17 cellular contexts compared by ENCODE assay signal in the genomic region with DNA sequence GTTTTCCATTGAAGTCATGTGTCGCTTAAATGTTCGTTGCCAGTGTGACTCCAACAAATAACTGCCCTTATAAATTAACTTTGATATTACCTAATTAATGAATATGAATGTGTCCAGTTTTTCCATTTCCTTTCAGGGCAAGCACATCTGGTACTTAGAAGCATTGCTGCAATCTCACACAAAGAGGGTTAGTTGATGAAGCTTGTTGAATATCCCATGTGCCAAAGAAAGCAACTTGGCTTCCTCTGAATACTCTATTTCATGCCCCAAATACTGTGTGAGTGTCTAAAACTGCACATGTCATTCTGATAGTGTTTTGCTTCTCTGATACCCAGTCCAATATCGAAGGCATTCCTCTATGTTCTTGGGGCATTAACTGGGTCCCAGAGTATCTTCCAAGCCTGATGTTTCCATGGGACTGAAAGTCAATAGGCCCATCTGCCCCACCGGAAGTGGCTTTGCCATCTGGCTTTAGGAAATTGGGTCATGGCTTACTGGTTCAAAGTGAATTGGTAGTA.
"Had no signal": no experiment of that assay in that cellular context is flagged by ENCODE, and none has a peak within 500 bp of the region (broad histone marks: within the 10 kb centered on the region; RNA-seq: fewer than 3 reads in every experiment).

No MANE protein-coding gene starts in this region.

- H3K27me3 ChIP-seq: body of pancreas, heart left ventricle, right atrium auricular region, suprapubic skin, transverse colon, uterus had no signal

- DNase-seq: activated CD4-positive, alpha-beta memory T cell treated with anti-CD3 and anti-CD28 coated beads, Interleukin-2, amount 10 ng/mL, durations not matched to agents 7 days and 5 days; activated CD4-positive, alpha-beta T cell treated with anti-CD3 and anti-CD28 coated beads for 48 hours; activated CD4-positive, CD25-positive, alpha-beta regulatory T cell; activated CD8-positive, alpha-beta memory T cell treated with anti-CD3 and anti-CD28 coated beads, Interleukin-2, amount 10 ng/mL, durations not matched to agents 7 days and 5 days; activated naive CD4-positive, alpha-beta T cell treated with anti-CD3 and anti-CD28 coated beads for 36 hours; body of pancreas; effector memory CD8-positive, alpha-beta T cell; foreskin keratinocyte; heart left ventricle; left ventricle myocardium superior; mucosa of descending colon; naive B cell; T-helper 9 cell; transverse colon; uterus had no signal

- H3K4me3 ChIP-seq: body of pancreas, heart left ventricle, mucosa of descending colon, right atrium auricular region, suprapubic skin, transverse colon, uterus had no signal

- H3K27ac ChIP-seq: body of pancreas, foreskin keratinocyte, heart left ventricle, right atrium auricular region, suprapubic skin, transverse colon, uterus had no signal

- H3K9me3 ChIP-seq: body of pancreas, heart left ventricle, mucosa of descending colon, right atrium auricular region, suprapubic skin, transverse colon, uterus had no signal

- H3K36me3 ChIP-seq: heart left ventricle, right atrium auricular region, suprapubic skin, transverse colon, uterus had no signal

- H3K4me1 ChIP-seq: body of pancreas, heart left ventricle, right atrium auricular region, suprapubic skin, transverse colon, uterus had no signal
